Comparison of ENCODE assay signal across 9 cellular contexts in genomic region chr4:86891785-86892638, GRCh38. TPM values are rescaled to one million over a fixed set of nuclear protein-coding genes. Genes with fewer than 3 reads are reported as not detected.
DNase-seq lines count a peak whose midpoint lies in the region; ATAC-seq and TF ChIP-seq lines count a peak whose summit lies in the region.
"Had no signal": no experiment of that assay in that cellular context is flagged by ENCODE, and none has a peak within 500 bp of the region (broad histone marks: within the 10 kb centered on the region; RNA-seq: fewer than 3 reads in every experiment).

Gene C4orf36 (minus strand): TSS chr4:86892422. CDS start chr4:86891520, 902 bp downstream.

- no peaks in the 10 kb centered on the region for H3K9me3 ChIP-seq in CD4-positive, alpha-beta memory T cell (ENCODE audit: control insufficient read depth in 1 of 2, low read length in 2 of 2)
- H3K9me3 ChIP-seq in PC-3 (ENCODE audit: low read length): no peaks in the 10 kb centered on the region
- H3K9me3 ChIP-seq in neutrophil: no peaks in the 10 kb centered on the region

- peaks cover 10 to 14% of the 10 kb centered on the region in 2 donors for H3K27me3 Mint-ChIP-seq in CD4-positive, alpha-beta memory T cell

- peaks cover 14% of the 10 kb centered on the region for H3K4me1 ChIP-seq in CD4-positive, alpha-beta memory T cell (ENCODE audit: insufficient read depth, low read length)
- peaks cover 29% of the 10 kb centered on the region for H3K4me1 ChIP-seq in PC-3 (ENCODE audit: insufficient read depth, low read length)
- peaks cover 14% of the 10 kb centered on the region in 2 experiments for H3K4me1 ChIP-seq in neutrophil (ENCODE audit: control insufficient read depth in 1 of 2, insufficient read depth in 1 of 2, low read depth in 1 of 2, low read length in 1 of 2)

- H3K27ac ChIP-seq in CD4-positive, alpha-beta memory T cell (ENCODE audit: low read depth, low read length): no peak within 1 kb of the TSS
- H3K27ac ChIP-seq in PC-3 (ENCODE audit: low read length) (peak within 1 kb of the TSS; percentile 87), neutrophil (no peak within 1 kb of the TSS)

- intact Hi-C loops in CD4-positive, alpha-beta memory T cell (cut with micrococcal nuclease): no loop called here
- intact Hi-C loops in PC-3 (cut with micrococcal nuclease) (loop anchor here (1.0 to 10.0 kb wide), 2 partner anchors 61 to 217 kb away; no protein-coding TSS in a partner anchor), Right ventricle myocardium superior (cut with DNase I) (no loop called here)

- POLR2A ChIA-PET in CD4-positive, alpha-beta memory T cell (lab: Charles Lee; ENCODE audit: partially characterized antibody): no interaction called here
- POLR2A ChIA-PET in PC-3 (lab: Charles Lee; ENCODE audit: unreplicated experiment): interaction anchor here (0.8 kb wide), 1 partner anchor 208 kb away, joined by 7 read pairs; no protein-coding TSS in a partner anchor

- no peaks in the 10 kb centered on the region for H3K36me3 Mint-ChIP-seq in CD4-positive, alpha-beta memory T cell
- H3K36me3 Mint-ChIP-seq in activated naive CD4-positive, alpha-beta T cell treated with anti-CD3 and anti-CD28 coated beads, Interleukin-2, amount 50 U/mL, for 72 hours: peaks cover 0 to 8% of the 10 kb centered on the region in 2 donors

- H3K4me3 Mint-ChIP-seq in CD4-positive, alpha-beta memory T cell: peak within 1 kb of the TSS; percentile 78 to 91 (median 87)

- H4K20me1 ChIP-seq in PC-3 (ENCODE audit: low read length): no peaks in the 10 kb centered on the region

- no peaks in the 10 kb centered on the region for H3K9me3 Mint-ChIP-seq in CD4-positive, alpha-beta memory T cell
- H3K9me3 Mint-ChIP-seq in activated naive CD4-positive, alpha-beta T cell treated with anti-CD3 and anti-CD28 coated beads, Interleukin-2, amount 50 U/mL, for 72 hours: no peaks in the 10 kb centered on the region

- peak within 1 kb of the TSS in 1 of 2 donors; percentile 40 for H3K4me3 ChIP-seq in CD4-positive, alpha-beta memory T cell (ENCODE audit: low read length in 2 of 2)
- H3K4me3 ChIP-seq in PC-3 (ENCODE audit: low read length) (peak within 1 kb of the TSS; percentile 78), neutrophil (ENCODE audit: low read depth in 1 of 2, low read length in 1 of 2) (peak within 1 kb of the TSS; percentile 44 to 64)

- TF ChIP-seq CTCF in PC-3 (conservative IDR thresholded peaks at IDR 0.05; ENCODE audit: low read depth, low read length) (0 out of 2 replicates have a peak, but pooled peaks have one; percentile 16), neutrophil (IDR thresholded peaks at IDR 0.05) (no peak)

- H3K9ac ChIP-seq in PC-3 (ENCODE audit: low read length): peak within 1 kb of the TSS; percentile 94

- ATAC-seq in GM19455 (IDR thresholded peaks at IDR 0.05; ENCODE audit: unreplicated experiment): peak; percentile 55
- ATAC-seq in PC-3: peak; percentile 84
- peak; percentile 78 for ATAC-seq in activated naive CD4-positive, alpha-beta T cell treated with anti-CD3 and anti-CD28 coated beads, Interleukin-2, amount 50 U/mL, for 72 hours
- ATAC-seq in Right ventricle myocardium superior (ENCODE audit: poor library complexity): peak; percentile 88
- no peak for ATAC-seq in HG02970 (IDR thresholded peaks at IDR 0.05; ENCODE audit: low FRiP score, unreplicated experiment)

- no peaks in the 10 kb centered on the region for H3K9me2 ChIP-seq in PC-3 (replicated peaks; ENCODE audit: low read length)

- H2AFZ ChIP-seq in PC-3 (ENCODE audit: low read length): peak within 1 kb of the TSS; percentile 84

- peaks cover 5 to 12% (median 8%) of the 10 kb centered on the region in 4 donors for H3K4me1 Mint-ChIP-seq in CD4-positive, alpha-beta memory T cell

- no peaks in the 10 kb centered on the region for H3K27me3 ChIP-seq in CD4-positive, alpha-beta memory T cell (ENCODE audit: insufficient read depth, low read length)
- no peaks in the 10 kb centered on the region for H3K27me3 ChIP-seq in PC-3 (ENCODE audit: low read length)
- H3K27me3 ChIP-seq in neutrophil: peaks cover 33% of the 10 kb centered on the region

- peak within 1 kb of the TSS in 4 of 7 donors; percentile 23 to 77 (median 45) for H3K27ac Mint-ChIP-seq in CD4-positive, alpha-beta memory T cell
- H3K27ac Mint-ChIP-seq in activated naive CD4-positive, alpha-beta T cell treated with anti-CD3 and anti-CD28 coated beads, Interleukin-2, amount 50 U/mL, for 72 hours: peak within 1 kb of the TSS in 1 of 2 donors; percentile 63

- peak in 4 of 5 donors; percentile 22 to 34 (median 31) for DNase-seq in CD4-positive, alpha-beta memory T cell
- DNase-seq in HS-27A (ENCODE audit: low read depth) (peak; percentile 39), PC-3 (peak; percentile 81), Right ventricle myocardium superior (peak; percentile 65)
- DNase-seq in activated naive CD4-positive, alpha-beta T cell treated with anti-CD3 and anti-CD28 coated beads, Interleukin-2, amount 50 U/mL, for 72 hours (ENCODE audit: low spot score in 2 of 2): peak in 1 of 2 donors; percentile 40

- no peaks in the 10 kb centered on the region for H3K36me3 ChIP-seq in CD4-positive, alpha-beta memory T cell (ENCODE audit: insufficient read depth, low read length)
- H3K36me3 ChIP-seq in PC-3 (ENCODE audit: low read depth, low read length): no peaks in the 10 kb centered on the region
- H3K36me3 ChIP-seq in neutrophil: no peaks in the 10 kb centered on the region

- peak within 1 kb of the TSS; percentile 94 for H3K4me2 ChIP-seq in PC-3 (ENCODE audit: low read length)

- CTCF ChIA-PET in CD4-positive, alpha-beta memory T cell (lab: Charles Lee; ENCODE audit: partially characterized antibody): interaction anchor here (0.9 to 5.4 kb wide), 5 partner anchors 11 to 394 kb away, joined by 3 to 114 read pairs (median 6); no protein-coding TSS in a partner anchor
- CTCF ChIA-PET in PC-3 (lab: Charles Lee): interaction anchor here (0.5 kb wide), 1 partner anchor 366 kb away, joined by 3 read pairs; no protein-coding TSS in a partner anchor

- H3K79me2 ChIP-seq in PC-3 (ENCODE audit: low read length): no peaks in the 10 kb centered on the region

- BruUV-seq in PC-3 (replicated peaks; lab: Mats Ljungman, UMichigan): no TSS peak

- H3F3A ChIP-seq in PC-3 (ENCODE audit: low read length, unreplicated experiment): no peaks in the 10 kb centered on the region

RNA-seq across cellular contexts. Expression of gene C4orf36, which starts in this region (rescaled TPM):
- total RNA-seq in CD4-positive, alpha-beta memory T cell: under 1 TPM in 1 of 2 experiments, not detected in 1; 0.70 TPM
- not detected for polyA plus RNA-seq in CD4-positive, alpha-beta memory T cell
- 1.8 and 2.0 TPM in 2 replicates for total RNA-seq in PC-3 (2014; rRNA removed)
- not detected for total RNA-seq in activated naive CD4-positive, alpha-beta T cell treated with anti-CD3 and anti-CD28 coated beads, Interleukin-2, amount 50 U/mL, for 72 hours
- 0.59 TPM for total RNA-seq in Right ventricle myocardium superior
- total RNA-seq: T-helper 2 cell treated with Interferon-gamma antibody and Interleukin-4, amounts not matched to agents 100 ng/mL and 5 ng/mL, for 36 hours had no signal

Comparison
In these comparisons a context has a peak if more than half of its experiments do, and no peak if none do; other contexts are left out.
1. Peak in DNase-seq in CD4-positive, alpha-beta memory T cell; RNA of the gene not detected or under 1 TPM.
2. Peak in ATAC-seq in activated naive CD4-positive, alpha-beta T cell treated with anti-CD3 and anti-CD28 coated beads, Interleukin-2, amount 50 U/mL, for 72 hours; RNA of the gene not detected or under 1 TPM.
3. Peak in DNase-seq and ATAC-seq in Right ventricle myocardium superior; RNA of the gene not detected or under 1 TPM.